Comparison of ENCODE assay signal across 24 cellular contexts in the genomic region with DNA sequence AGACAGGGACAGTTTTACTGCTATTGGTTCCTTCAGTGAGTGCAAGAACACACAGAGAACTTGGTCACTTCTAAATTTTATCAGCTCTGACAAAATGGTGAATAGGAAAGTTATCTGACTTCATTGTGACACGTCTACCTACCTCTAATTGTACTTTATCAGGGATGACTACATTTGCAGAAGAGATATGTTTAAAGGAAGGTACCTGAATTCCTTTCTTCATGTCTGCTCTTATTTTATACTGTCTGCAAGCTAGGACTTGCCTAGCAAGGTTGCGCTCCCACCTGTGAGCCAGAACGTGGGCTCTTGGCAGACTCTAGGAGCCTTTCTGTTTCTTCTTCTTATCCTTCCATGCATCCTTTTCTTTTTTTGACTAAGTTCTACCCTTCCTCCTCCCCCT. TPM values are rescaled to one million over a fixed set of nuclear protein-coding genes. Genes with fewer than 3 reads are reported as not detected.
DNase-seq lines count a peak whose midpoint lies in the region; ATAC-seq, FAIRE-seq and TF ChIP-seq lines count a peak whose summit lies in the region.
"Had no signal": no experiment of that assay in that cellular context is flagged by ENCODE, and none has a peak within 500 bp of the region (broad histone marks: within the 10 kb centered on the region; RNA-seq: fewer than 3 reads in every experiment).

No MANE protein-coding gene starts in this region.

- DNase-seq in WERI-Rb-1 (no peak), WTC11 (ENCODE audit: low spot score) (no peak), esophagus squamous epithelium (lab: John Stamatoyannopoulos, UW) (no peak), mesothelial cell of epicardium (ENCODE audit: low spot score in 2 of 2, unreplicated experiment in 2 of 2) (no peak), frontal cortex (ENCODE audit: low spot score in 2 of 2) (no peak), NCI-H1930 (lab: John Stamatoyannopoulos, UW) (no peak)
- no peak for DNase-seq in CD4-positive, alpha-beta T cell
- DNase-seq: CD4-positive, CD25-positive, alpha-beta regulatory T cell; COR-L47; DND-41; GOT3; MV-4-11; NCI-H1105 treated with DMSO at 0.1 percent for 48 hours; NCI-H1694; NCI-H2081 treated with DMSO at 0.1 percent for 48 hours; NCI-H2171 treated with DMSO at 0.1 percent for 48 hours; NCI-H524 treated with DMSO at 0.1 percent for 48 hours; NCI-H82; Peyer's patch had no signal

- H3K27ac ChIP-seq in WERI-Rb-1 (no peak overlapping the region), esophagus squamous epithelium (no peak overlapping the region)
- no peak overlapping the region for H3K27ac ChIP-seq in CD4-positive, alpha-beta T cell (ENCODE audit: low read depth, low read length)
- H3K27ac ChIP-seq: Peyer's patch, SJSA1 had no signal

- peaks cover 19% of the 10 kb centered on the region for H3K4me1 Mint-ChIP-seq in WTC11
- H3K4me1 Mint-ChIP-seq in mesothelial cell of epicardium = peaks cover 22% of the 10 kb centered on the region
- H3K4me1 Mint-ChIP-seq in CD4-positive, alpha-beta T cell (ENCODE audit: low read depth) = no peaks in the 10 kb centered on the region
- H3K4me1 Mint-ChIP-seq: CD4-positive, CD25-positive, alpha-beta regulatory T cell; IgD-negative memory B cell had no signal

- WGBS in esophagus squamous epithelium, 2 donors = 46 to 66% methylated on average over 3 of the region's 3 CpGs

- peaks cover 37% of the 10 kb centered on the region for H3K27me3 Mint-ChIP-seq in WTC11 (ENCODE audit: low read depth)
- no peaks in the 10 kb centered on the region for H3K27me3 Mint-ChIP-seq in mesothelial cell of epicardium (ENCODE audit: low read depth)
- H3K27me3 Mint-ChIP-seq in CD4-positive, alpha-beta T cell = peaks cover 33% of the 10 kb centered on the region

- peak overlapping the region; percentile 4 for H3K4me3 ChIP-seq in WERI-Rb-1 (ENCODE audit: low read depth, low read length)
- H3K4me3 ChIP-seq in esophagus squamous epithelium = peak overlapping the region in 3 of 4 donors; percentile 52 to 63 (median 55)
- H3K4me3 ChIP-seq: Peyer's patch, SJSA1 had no signal

- no peak for TF ChIP-seq POLR2A in esophagus squamous epithelium (IDR thresholded peaks at IDR 0.05)

- H3K27me3 ChIP-seq in WERI-Rb-1 (ENCODE audit: insufficient read depth, low read depth, severe bottlenecking) (no peaks in the 10 kb centered on the region), esophagus squamous epithelium (peaks cover 0 to 22% (median 0%) of the 10 kb centered on the region in 4 donors)
- H3K27me3 ChIP-seq in CD4-positive, alpha-beta T cell (ENCODE audit: control insufficient read depth, insufficient read depth, low read length) = peaks cover 3% of the 10 kb centered on the region
- H3K27me3 ChIP-seq: Peyer's patch, SJSA1 had no signal

- intact Hi-C loops in esophagus squamous epithelium (cut with DNase I) = no loop called here
- intact Hi-C loops in CD4-positive, alpha-beta T cell (cut with DNase I, micrococcal nuclease) = no loop called here

- peaks cover 13% of the 10 kb centered on the region for H3K9me3 Mint-ChIP-seq in WTC11
- peaks cover 27% of the 10 kb centered on the region for H3K9me3 Mint-ChIP-seq in mesothelial cell of epicardium
- H3K9me3 Mint-ChIP-seq in CD4-positive, alpha-beta T cell = peaks cover 6% of the 10 kb centered on the region

- H3K9me3 ChIP-seq in WERI-Rb-1 (ENCODE audit: severe bottlenecking) = no peaks in the 10 kb centered on the region
- no peaks in the 10 kb centered on the region for H3K9me3 ChIP-seq in esophagus squamous epithelium
- H3K9me3 ChIP-seq in CD4-positive, alpha-beta T cell (ENCODE audit: control insufficient read depth, low read length) = no peaks in the 10 kb centered on the region
- H3K9me3 ChIP-seq: Peyer's patch, SJSA1 had no signal

- ATAC-seq in WTC11 (no peak), GM18870 (IDR thresholded peaks at IDR 0.05; ENCODE audit: unreplicated experiment) (no peak)
- no peak for ATAC-seq in CD4-positive, alpha-beta T cell (ENCODE audit: poor library complexity)

- TF ChIP-seq CTCF in WERI-Rb-1 (IDR thresholded peaks at IDR 0.05; ENCODE audit: low read depth, low read length) (no peak), WTC11 (IDR thresholded peaks at IDR 0.05) (no peak), esophagus squamous epithelium (IDR thresholded peaks at IDR 0.05) (no peak), mesothelial cell of epicardium (IDR thresholded peaks at IDR 0.05; ENCODE audit: unreplicated experiment) (no peak)
- no peak for TF ChIP-seq CTCF in CD4-positive, alpha-beta T cell (IDR thresholded peaks at IDR 0.05)

- peak overlapping the region; percentile 11; the same call in 1 of the 2 replicates for H3K4me3 Mint-ChIP-seq in WTC11
- H3K4me3 Mint-ChIP-seq in mesothelial cell of epicardium = peak overlapping the region; percentile 83
- no peak overlapping the region for H3K4me3 Mint-ChIP-seq in CD4-positive, alpha-beta T cell
- H3K4me3 Mint-ChIP-seq: IgD-negative memory B cell had no signal

- H3K4me1 ChIP-seq in esophagus squamous epithelium = peaks cover 4 to 20% (median 8%) of the 10 kb centered on the region in 3 donors
- H3K4me1 ChIP-seq: Peyer's patch had no signal

- H3K36me3 Mint-ChIP-seq in WTC11 (no peaks in the 10 kb centered on the region; the same call in 1 of the 2 replicates), mesothelial cell of epicardium (peaks cover 28% of the 10 kb centered on the region)
- H3K36me3 Mint-ChIP-seq in CD4-positive, alpha-beta T cell (ENCODE audit: low read depth) = no peaks in the 10 kb centered on the region
- H3K36me3 Mint-ChIP-seq: CD4-positive, CD25-positive, alpha-beta regulatory T cell had no signal

- POLR2A ChIA-PET in WTC11 (lab: Charles Lee) = no interaction called here
- POLR2A ChIA-PET in CD4-positive, alpha-beta T cell (lab: Charles Lee) = no interaction called here

- H3K36me3 ChIP-seq in WERI-Rb-1 = no peaks in the 10 kb centered on the region
- no peaks in the 10 kb centered on the region for H3K36me3 ChIP-seq in esophagus squamous epithelium
- H3K36me3 ChIP-seq: Peyer's patch, SJSA1 had no signal

- no peak for FAIRE-seq in frontal cortex (lab: Jason Lieb, UNC)
- FAIRE-seq: GM12891 had no signal

- H3K27ac Mint-ChIP-seq in WTC11 (no peak overlapping the region), mesothelial cell of epicardium (peak overlapping the region; percentile 5)
- no peak overlapping the region for H3K27ac Mint-ChIP-seq in CD4-positive, alpha-beta T cell
- H3K27ac Mint-ChIP-seq: CD4-positive, CD25-positive, alpha-beta regulatory T cell; IgD-negative memory B cell had no signal

- CTCF ChIA-PET in WTC11 (lab: Charles Lee) = interaction anchor here (1.8 kb wide), 1 partner anchor 128 kb away, joined by 6 read pairs; a partner anchor contains a TSS
- CTCF ChIA-PET in CD4-positive, alpha-beta T cell (lab: Charles Lee) = no interaction called here

TF ChIP-seq in WTC11, 78 proteins besides CTCF, POLR2A, EP300 and RAD21 (continues in another document):
- TF ChIP-seq, protein P1, sequence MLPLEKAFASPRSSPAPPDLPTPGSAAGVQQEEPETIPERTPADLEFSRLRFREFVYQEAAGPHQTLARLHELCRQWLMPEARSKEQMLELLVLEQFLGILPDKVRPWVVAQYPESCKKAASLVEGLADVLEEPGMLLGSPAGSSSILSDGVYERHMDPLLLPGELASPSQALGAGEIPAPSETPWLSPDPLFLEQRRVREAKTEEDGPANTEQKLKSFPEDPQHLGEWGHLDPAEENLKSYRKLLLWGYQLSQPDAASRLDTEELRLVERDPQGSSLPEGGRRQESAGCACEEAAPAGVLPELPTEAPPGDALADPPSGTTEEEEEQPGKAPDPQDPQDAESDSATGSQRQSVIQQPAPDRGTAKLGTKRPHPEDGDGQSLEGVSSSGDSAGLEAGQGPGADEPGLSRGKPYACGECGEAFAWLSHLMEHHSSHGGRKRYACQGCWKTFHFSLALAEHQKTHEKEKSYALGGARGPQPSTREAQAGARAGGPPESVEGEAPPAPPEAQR (CRISPR knock-in tag; IDR thresholded peaks at IDR 0.05) = no peak
- TF ChIP-seq, protein P2, sequence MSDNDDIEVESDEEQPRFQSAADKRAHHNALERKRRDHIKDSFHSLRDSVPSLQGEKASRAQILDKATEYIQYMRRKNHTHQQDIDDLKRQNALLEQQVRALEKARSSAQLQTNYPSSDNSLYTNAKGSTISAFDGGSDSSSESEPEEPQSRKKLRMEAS (CRISPR knock-in tag; IDR thresholded peaks at IDR 0.05) = no peak
- no peak for TF ChIP-seq ELF4 (CRISPR knock-in tag; IDR thresholded peaks at IDR 0.05; ENCODE audit: low read depth)
- TF ChIP-seq ZNF263 (CRISPR knock-in tag; IDR thresholded peaks at IDR 0.05; ENCODE audit: low read depth) = no peak
- no peak for TF ChIP-seq TCF7 (CRISPR knock-in tag; IDR thresholded peaks at IDR 0.05; ENCODE audit: low read depth)
- TF ChIP-seq NFYB (CRISPR knock-in tag; conservative IDR thresholded peaks at IDR 0.05; ENCODE audit: low read depth) = no peak
- TF ChIP-seq, protein P3, sequence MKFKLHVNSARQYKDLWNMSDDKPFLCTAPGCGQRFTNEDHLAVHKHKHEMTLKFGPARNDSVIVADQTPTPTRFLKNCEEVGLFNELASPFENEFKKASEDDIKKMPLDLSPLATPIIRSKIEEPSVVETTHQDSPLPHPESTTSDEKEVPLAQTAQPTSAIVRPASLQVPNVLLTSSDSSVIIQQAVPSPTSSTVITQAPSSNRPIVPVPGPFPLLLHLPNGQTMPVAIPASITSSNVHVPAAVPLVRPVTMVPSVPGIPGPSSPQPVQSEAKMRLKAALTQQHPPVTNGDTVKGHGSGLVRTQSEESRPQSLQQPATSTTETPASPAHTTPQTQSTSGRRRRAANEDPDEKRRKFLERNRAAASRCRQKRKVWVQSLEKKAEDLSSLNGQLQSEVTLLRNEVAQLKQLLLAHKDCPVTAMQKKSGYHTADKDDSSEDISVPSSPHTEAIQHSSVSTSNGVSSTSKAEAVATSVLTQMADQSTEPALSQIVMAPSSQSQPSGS (CRISPR knock-in tag; IDR thresholded peaks at IDR 0.05; ENCODE audit: borderline replicate concordance, low read depth) = no peak
- TF ChIP-seq JUN (CRISPR knock-in tag; IDR thresholded peaks at IDR 0.05) = no peak

RNA-seq across cellular contexts. Expression of a gene that starts 1.6 kb away (rescaled TPM):
- total RNA-seq in WTC11 (2021) (3.6 to 4.0 TPM (median 3.9 TPM) in 3 replicates), esophagus squamous epithelium (1 to 10 TPM; 1.3 to 8.0 (median 4.7) TPM), mesothelial cell of epicardium (26.3 to 30.0 TPM (median 28.4 TPM) in 3 replicates), frontal cortex (2.0 TPM)
- not detected for total RNA-seq in CD4-positive, alpha-beta T cell
- total RNA-seq: CD4-positive, CD25-positive, alpha-beta regulatory T cell; OCI-LY7; Peyer's patch had no signal
